Comparison of ENCODE assay signal across 15 cellular contexts in the genomic region with DNA sequence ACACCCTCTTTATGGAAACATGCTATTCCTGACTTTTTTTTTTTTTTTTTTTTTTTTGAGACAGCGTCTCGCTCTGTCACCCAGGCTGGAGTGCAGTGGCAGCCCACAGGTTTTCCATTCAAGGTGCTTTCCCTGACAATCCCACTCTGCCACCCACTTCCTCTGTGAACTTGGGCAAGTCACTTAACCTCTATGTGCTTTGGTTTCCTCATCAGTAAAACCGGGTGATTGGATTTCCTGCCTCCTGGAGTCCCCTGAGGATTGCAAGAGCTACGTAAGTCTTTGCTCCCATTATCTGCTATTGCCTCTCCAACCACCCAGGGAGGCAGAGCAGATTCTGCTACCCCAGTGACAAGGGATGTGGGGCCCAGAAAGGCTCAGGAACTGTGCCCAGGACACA.
"Had no signal": no experiment of that assay in that cellular context is flagged by ENCODE, and none has a peak within 500 bp of the region (broad histone marks: within the 10 kb centered on the region; RNA-seq: fewer than 3 reads in every experiment).

No MANE protein-coding gene starts in this region.

- ATAC-seq: effector memory CD8-positive, alpha-beta T cell; gastrocnemius medialis; pancreas had no signal

- H3K27ac ChIP-seq: brain microvascular endothelial cell, epithelial cell of prostate, gastrocnemius medialis, pancreas, right atrium auricular region had no signal

- H3K4me3 ChIP-seq: gastrocnemius medialis, pancreas, right atrium auricular region had no signal

- H3K36me3 ChIP-seq: brain microvascular endothelial cell, gastrocnemius medialis, pancreas, right atrium auricular region had no signal

- H3K4me1 ChIP-seq: gastrocnemius medialis, pancreas, right atrium auricular region had no signal

- H3K9me3 ChIP-seq: gastrocnemius medialis, pancreas, right atrium auricular region had no signal

- DNase-seq: activated CD4-positive, alpha-beta T cell treated with anti-CD3 and anti-CD28 coated beads for 1 hour; activated CD8-positive, alpha-beta memory T cell treated with anti-CD3 and anti-CD28 coated beads for 24 hours; activated effector memory CD4-positive, alpha-beta T cell treated with Interleukin-2 at 50 U/mL for 16 hours; activated T-cell treated with anti-CD3 and anti-CD28 coated beads for 4 hours; amygdala; brain microvascular endothelial cell; effector memory CD8-positive, alpha-beta T cell; gastrocnemius medialis; left ventricle myocardium superior; mesendoderm; pancreas; small intestine; stimulated activated naive CD4-positive, alpha-beta T cell had no signal

- H3K27me3 ChIP-seq: brain microvascular endothelial cell, pancreas, right atrium auricular region had no signal
